ENCODE assay signal across 3 cellular contexts in the genomic region with DNA sequence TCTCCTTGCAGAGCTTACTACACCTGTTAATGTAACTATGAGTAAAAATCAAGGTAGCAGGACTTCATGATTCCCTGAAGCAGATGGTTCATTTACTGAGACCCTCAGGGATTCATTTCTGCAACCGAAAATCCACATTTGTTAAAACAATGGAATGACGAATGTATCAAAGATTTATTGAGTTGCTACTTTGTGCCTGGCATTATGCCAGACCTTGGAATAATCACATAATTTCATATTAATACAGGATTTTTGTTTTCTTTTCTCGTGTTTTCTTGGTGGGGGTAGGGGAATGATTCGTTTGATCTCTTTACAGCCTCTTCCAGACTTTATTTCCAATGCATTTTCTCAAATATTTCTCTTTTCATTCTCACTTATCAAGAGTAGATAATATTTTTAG.
TF ChIP-seq lines count a peak whose summit lies in the region.

No MANE protein-coding gene starts in this region.

TF ChIP-seq in HepG2, 621 proteins besides CTCF, POLR2A, EP300 and RAD21 (continues in another document):
- TF ChIP-seq FLYWCH1 (CRISPR knock-in tag; IDR thresholded peaks at IDR 0.05) (no peak), LCORL (IDR thresholded peaks at IDR 0.05) (peak; percentile 91), LCORL (CRISPR knock-in tag; IDR thresholded peaks at IDR 0.05) (no peak), ZNF501 (CRISPR knock-in tag; IDR thresholded peaks at IDR 0.05) (no peak), ZNF367 (CRISPR knock-in tag; IDR thresholded peaks at IDR 0.05; ENCODE audit: borderline replicate concordance) (no peak)
- TF ChIP-seq, protein P1, sequence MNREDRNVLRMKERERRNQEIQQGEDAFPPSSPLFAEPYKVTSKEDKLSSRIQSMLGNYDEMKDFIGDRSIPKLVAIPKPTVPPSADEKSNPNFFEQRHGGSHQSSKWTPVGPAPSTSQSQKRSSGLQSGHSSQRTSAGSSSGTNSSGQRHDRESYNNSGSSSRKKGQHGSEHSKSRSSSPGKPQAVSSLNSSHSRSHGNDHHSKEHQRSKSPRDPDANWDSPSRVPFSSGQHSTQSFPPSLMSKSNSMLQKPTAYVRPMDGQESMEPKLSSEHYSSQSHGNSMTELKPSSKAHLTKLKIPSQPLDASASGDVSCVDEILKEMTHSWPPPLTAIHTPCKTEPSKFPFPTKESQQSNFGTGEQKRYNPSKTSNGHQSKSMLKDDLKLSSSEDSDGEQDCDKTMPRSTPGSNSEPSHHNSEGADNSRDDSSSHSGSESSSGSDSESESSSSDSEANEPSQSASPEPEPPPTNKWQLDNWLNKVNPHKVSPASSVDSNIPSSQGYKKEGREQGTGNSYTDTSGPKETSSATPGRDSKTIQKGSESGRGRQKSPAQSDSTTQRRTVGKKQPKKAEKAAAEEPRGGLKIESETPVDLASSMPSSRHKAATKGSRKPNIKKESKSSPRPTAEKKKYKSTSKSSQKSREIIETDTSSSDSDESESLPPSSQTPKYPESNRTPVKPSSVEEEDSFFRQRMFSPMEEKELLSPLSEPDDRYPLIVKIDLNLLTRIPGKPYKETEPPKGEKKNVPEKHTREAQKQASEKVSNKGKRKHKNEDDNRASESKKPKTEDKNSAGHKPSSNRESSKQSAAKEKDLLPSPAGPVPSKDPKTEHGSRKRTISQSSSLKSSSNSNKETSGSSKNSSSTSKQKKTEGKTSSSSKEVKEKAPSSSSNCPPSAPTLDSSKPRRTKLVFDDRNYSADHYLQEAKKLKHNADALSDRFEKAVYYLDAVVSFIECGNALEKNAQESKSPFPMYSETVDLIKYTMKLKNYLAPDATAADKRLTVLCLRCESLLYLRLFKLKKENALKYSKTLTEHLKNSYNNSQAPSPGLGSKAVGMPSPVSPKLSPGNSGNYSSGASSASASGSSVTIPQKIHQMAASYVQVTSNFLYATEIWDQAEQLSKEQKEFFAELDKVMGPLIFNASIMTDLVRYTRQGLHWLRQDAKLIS (CRISPR knock-in tag; IDR thresholded peaks at IDR 0.05): no peak
- TF ChIP-seq, protein P2, sequence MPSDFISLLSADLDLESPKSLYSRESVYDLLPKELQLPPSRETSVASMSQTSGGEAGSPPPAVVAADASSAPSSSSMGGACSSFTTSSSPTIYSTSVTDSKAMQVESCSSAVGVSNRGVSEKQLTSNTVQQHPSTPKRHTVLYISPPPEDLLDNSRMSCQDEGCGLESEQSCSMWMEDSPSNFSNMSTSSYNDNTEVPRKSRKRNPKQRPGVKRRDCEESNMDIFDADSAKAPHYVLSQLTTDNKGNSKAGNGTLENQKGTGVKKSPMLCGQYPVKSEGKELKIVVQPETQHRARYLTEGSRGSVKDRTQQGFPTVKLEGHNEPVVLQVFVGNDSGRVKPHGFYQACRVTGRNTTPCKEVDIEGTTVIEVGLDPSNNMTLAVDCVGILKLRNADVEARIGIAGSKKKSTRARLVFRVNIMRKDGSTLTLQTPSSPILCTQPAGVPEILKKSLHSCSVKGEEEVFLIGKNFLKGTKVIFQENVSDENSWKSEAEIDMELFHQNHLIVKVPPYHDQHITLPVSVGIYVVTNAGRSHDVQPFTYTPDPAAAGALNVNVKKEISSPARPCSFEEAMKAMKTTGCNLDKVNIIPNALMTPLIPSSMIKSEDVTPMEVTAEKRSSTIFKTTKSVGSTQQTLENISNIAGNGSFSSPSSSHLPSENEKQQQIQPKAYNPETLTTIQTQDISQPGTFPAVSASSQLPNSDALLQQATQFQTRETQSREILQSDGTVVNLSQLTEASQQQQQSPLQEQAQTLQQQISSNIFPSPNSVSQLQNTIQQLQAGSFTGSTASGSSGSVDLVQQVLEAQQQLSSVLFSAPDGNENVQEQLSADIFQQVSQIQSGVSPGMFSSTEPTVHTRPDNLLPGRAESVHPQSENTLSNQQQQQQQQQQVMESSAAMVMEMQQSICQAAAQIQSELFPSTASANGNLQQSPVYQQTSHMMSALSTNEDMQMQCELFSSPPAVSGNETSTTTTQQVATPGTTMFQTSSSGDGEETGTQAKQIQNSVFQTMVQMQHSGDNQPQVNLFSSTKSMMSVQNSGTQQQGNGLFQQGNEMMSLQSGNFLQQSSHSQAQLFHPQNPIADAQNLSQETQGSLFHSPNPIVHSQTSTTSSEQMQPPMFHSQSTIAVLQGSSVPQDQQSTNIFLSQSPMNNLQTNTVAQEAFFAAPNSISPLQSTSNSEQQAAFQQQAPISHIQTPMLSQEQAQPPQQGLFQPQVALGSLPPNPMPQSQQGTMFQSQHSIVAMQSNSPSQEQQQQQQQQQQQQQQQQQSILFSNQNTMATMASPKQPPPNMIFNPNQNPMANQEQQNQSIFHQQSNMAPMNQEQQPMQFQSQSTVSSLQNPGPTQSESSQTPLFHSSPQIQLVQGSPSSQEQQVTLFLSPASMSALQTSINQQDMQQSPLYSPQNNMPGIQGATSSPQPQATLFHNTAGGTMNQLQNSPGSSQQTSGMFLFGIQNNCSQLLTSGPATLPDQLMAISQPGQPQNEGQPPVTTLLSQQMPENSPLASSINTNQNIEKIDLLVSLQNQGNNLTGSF (CRISPR knock-in tag; IDR thresholded peaks at IDR 0.05): no peak

TF ChIP-seq in K562, 482 proteins besides CTCF, POLR2A, EP300 and RAD21:
- TF ChIP-seq ZNF436 (CRISPR knock-in tag; IDR thresholded peaks at IDR 0.05): no peak
- no peak for TF ChIP-seq POLR2H (tag; IDR thresholded peaks at IDR 0.05; ENCODE audit: low read depth)
- peak; percentile 92 for TF ChIP-seq NFIC (IDR thresholded peaks at IDR 0.05)
- TF ChIP-seq TARDBP (IDR thresholded peaks at IDR 0.05): no peak
- TF ChIP-seq, protein P3, sequence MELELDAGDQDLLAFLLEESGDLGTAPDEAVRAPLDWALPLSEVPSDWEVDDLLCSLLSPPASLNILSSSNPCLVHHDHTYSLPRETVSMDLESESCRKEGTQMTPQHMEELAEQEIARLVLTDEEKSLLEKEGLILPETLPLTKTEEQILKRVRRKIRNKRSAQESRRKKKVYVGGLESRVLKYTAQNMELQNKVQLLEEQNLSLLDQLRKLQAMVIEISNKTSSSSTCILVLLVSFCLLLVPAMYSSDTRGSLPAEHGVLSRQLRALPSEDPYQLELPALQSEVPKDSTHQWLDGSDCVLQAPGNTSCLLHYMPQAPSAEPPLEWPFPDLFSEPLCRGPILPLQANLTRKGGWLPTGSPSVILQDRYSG (tag; conservative IDR thresholded peaks at IDR 0.05; ENCODE audit: low read depth): no peak
- TF ChIP-seq ZNF384 (IDR thresholded peaks at IDR 0.05; ENCODE audit: low read depth, low read length): no peak
- TF ChIP-seq NFIX (CRISPR knock-in tag; IDR thresholded peaks at IDR 0.05; ENCODE audit: low read depth): peak; percentile 68
- TF ChIP-seq ATF1 (CRISPR knock-in tag; IDR thresholded peaks at IDR 0.05): no peak
- no peak for TF ChIP-seq ATF1 (tag; IDR thresholded peaks at IDR 0.05)
- TF ChIP-seq XRCC3 (IDR thresholded peaks at IDR 0.05): no peak
- TF ChIP-seq, protein P4, sequence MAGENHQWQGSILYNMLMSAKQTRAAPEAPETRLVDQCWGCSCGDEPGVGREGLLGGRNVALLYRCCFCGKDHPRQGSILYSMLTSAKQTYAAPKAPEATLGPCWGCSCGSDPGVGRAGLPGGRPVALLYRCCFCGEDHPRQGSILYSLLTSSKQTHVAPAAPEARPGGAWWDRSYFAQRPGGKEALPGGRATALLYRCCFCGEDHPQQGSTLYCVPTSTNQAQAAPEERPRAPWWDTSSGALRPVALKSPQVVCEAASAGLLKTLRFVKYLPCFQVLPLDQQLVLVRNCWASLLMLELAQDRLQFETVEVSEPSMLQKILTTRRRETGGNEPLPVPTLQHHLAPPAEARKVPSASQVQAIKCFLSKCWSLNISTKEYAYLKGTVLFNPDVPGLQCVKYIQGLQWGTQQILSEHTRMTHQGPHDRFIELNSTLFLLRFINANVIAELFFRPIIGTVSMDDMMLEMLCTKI (IDR thresholded peaks at IDR 0.05; ENCODE audit: partially characterized antibody): no peak
- no peak for TF ChIP-seq SAFB2 (IDR thresholded peaks at IDR 0.05; ENCODE audit: borderline replicate concordance, low read depth, low read length, severe bottlenecking)
- TF ChIP-seq SMAD2 (IDR thresholded peaks at IDR 0.05; ENCODE audit: low read depth, low read length): no peak
- no peak for TF ChIP-seq SMAD3 (CRISPR knock-in tag; conservative IDR thresholded peaks at IDR 0.05)
- TF ChIP-seq, protein P5, sequence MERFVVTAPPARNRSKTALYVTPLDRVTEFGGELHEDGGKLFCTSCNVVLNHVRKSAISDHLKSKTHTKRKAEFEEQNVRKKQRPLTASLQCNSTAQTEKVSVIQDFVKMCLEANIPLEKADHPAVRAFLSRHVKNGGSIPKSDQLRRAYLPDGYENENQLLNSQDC (CRISPR knock-in tag; IDR thresholded peaks at IDR 0.05): no peak
- no peak for TF ChIP-seq MAFG (tag; conservative IDR thresholded peaks at IDR 0.05)
- TF ChIP-seq PTTG1 (tag; IDR thresholded peaks at IDR 0.05; ENCODE audit: low read depth): no peak

TF ChIP-seq in neural cell, 6 proteins besides CTCF, POLR2A, EP300 and RAD21:
- no peak for TF ChIP-seq POLR2AphosphoS5 (IDR thresholded peaks at IDR 0.05)
- TF ChIP-seq, protein P6, sequence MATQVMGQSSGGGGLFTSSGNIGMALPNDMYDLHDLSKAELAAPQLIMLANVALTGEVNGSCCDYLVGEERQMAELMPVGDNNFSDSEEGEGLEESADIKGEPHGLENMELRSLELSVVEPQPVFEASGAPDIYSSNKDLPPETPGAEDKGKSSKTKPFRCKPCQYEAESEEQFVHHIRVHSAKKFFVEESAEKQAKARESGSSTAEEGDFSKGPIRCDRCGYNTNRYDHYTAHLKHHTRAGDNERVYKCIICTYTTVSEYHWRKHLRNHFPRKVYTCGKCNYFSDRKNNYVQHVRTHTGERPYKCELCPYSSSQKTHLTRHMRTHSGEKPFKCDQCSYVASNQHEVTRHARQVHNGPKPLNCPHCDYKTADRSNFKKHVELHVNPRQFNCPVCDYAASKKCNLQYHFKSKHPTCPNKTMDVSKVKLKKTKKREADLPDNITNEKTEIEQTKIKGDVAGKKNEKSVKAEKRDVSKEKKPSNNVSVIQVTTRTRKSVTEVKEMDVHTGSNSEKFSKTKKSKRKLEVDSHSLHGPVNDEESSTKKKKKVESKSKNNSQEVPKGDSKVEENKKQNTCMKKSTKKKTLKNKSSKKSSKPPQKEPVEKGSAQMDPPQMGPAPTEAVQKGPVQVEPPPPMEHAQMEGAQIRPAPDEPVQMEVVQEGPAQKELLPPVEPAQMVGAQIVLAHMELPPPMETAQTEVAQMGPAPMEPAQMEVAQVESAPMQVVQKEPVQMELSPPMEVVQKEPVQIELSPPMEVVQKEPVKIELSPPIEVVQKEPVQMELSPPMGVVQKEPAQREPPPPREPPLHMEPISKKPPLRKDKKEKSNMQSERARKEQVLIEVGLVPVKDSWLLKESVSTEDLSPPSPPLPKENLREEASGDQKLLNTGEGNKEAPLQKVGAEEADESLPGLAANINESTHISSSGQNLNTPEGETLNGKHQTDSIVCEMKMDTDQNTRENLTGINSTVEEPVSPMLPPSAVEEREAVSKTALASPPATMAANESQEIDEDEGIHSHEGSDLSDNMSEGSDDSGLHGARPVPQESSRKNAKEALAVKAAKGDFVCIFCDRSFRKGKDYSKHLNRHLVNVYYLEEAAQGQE (IDR thresholded peaks at IDR 0.05; ENCODE audit: borderline replicate concordance): no peak
- TF ChIP-seq SMC3 (conservative IDR thresholded peaks at IDR 0.05; ENCODE audit: poor library complexity): no peak
- no peak for TF ChIP-seq MXI1 (conservative IDR thresholded peaks at IDR 0.05; ENCODE audit: poor library complexity, severe bottlenecking)
- no peak for TF ChIP-seq TAF1 (IDR thresholded peaks at IDR 0.05; ENCODE audit: low read depth)
- no peak for TF ChIP-seq EZH2 (IDR thresholded peaks at IDR 0.05; ENCODE audit: borderline replicate concordance, insufficient read depth, low read length, poor library complexity, severe bottlenecking)
TF ChIP-seq in neural cell: peak in this region for 0.
